In the genomic region with DNA sequence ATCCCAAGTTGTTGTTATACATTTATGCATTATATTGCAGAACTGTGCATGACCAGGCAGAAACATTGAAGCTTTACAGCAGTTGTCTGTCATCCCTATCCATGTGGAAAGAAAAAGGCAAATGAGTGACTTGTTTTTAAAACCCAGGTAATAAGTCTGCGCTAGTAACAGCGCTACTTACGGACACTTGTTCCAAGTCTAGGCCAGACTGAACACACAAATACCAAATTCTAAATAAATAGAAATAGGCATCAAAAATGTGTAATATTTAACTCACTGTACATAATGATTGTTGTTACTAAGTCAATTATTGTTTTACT, we compare ENCODE assay signal across 8 cellular contexts. TPM values are rescaled to one million over a fixed set of nuclear protein-coding genes. Genes with fewer than 3 reads are reported as not detected.
A peak's percentile ranks its signal among the peaks of the same experiment; 100 is the strongest.
DNase-seq lines count a peak whose midpoint lies in the region; ATAC-seq, FAIRE-seq and TF ChIP-seq lines count a peak whose summit lies in the region.

No MANE protein-coding gene starts in this region.

- H3K36me3 Mint-ChIP-seq in nephron (ENCODE audit: low read depth): no peaks in the 10 kb centered on the region

- peak overlapping the region; percentile 65 for H3K4me2 ChIP-seq in BLaER1

- no peaks in the 10 kb centered on the region for H3K9me3 ChIP-seq in BLaER1

- H3K27ac Mint-ChIP-seq in nephron: peak overlapping the region; percentile 98 to 99 (median 98)

- H3K9ac ChIP-seq in BLaER1: peak overlapping the region; percentile 96

- DNase-seq in KG1 (lab: John Stamatoyannopoulos, UW): peak; percentile 54
- DNase-seq in coronary artery (ENCODE audit: low spot score): no peak
- no peak for DNase-seq in GM12891 (ENCODE audit: insufficient read length, low spot score)
- DNase-seq in amniotic stem cell (lab: John Stamatoyannopoulos, UW): no peak
- no peak for DNase-seq in midbrain (lab: John Stamatoyannopoulos, UW)

- H3K27ac ChIP-seq in BLaER1 (peak overlapping the region; percentile 96), coronary artery (peak overlapping the region; percentile 97 to 99)

- no peak for TF ChIP-seq CTCF in coronary artery (IDR thresholded peaks at IDR 0.05)
- TF ChIP-seq CTCF in nephron (IDR thresholded peaks at IDR 0.05; ENCODE audit: unreplicated experiment in 3 of 3): no peak

- H3K4me3 Mint-ChIP-seq in nephron: peak overlapping the region; percentile 91 to 97 (median 96)

- no peaks in the 10 kb centered on the region for H3K27me3 ChIP-seq in BLaER1

- ATAC-seq in HG02852 (IDR thresholded peaks at IDR 0.05; ENCODE audit: unreplicated experiment): no peak

- no peaks in the 10 kb centered on the region for H3K9me3 Mint-ChIP-seq in nephron

- no peaks in the 10 kb centered on the region for H3K27me3 Mint-ChIP-seq in nephron (ENCODE audit: low read depth)

- H3K4me3 ChIP-seq in BLaER1 (peak overlapping the region; percentile 93), coronary artery (peak overlapping the region; percentile 93)

- no peak for FAIRE-seq in GM12891 (lab: Jason Lieb, UNC)

- H3K36me3 ChIP-seq in BLaER1: no peaks in the 10 kb centered on the region

- H4K20me1 ChIP-seq in BLaER1: no peaks in the 10 kb centered on the region

- TF ChIP-seq POLR2A in GM12891 (IDR thresholded peaks at IDR 0.05; ENCODE audit: low read depth, low read length): no peak

- peaks cover 41% of the 10 kb centered on the region for H3K4me1 ChIP-seq in BLaER1

- H3K4me1 Mint-ChIP-seq in nephron: peaks cover 30% of the 10 kb centered on the region

TF ChIP-seq in GM12891, 5 proteins besides CTCF, POLR2A, EP300 and RAD21:
- no peak for TF ChIP-seq PAX5 (IDR thresholded peaks at IDR 0.05; ENCODE audit: insufficient read depth, low read length, severe bottlenecking)

RNA-seq across cellular contexts. Expression of gene MAML3, which starts 0.5 kb away (rescaled TPM):
- 0.01 TPM for polyA plus RNA-seq in GM12891 (2012; ENCODE audit: low read depth, missing spikeins)
